10 cellular contexts compared by ENCODE assay signal in the genomic region with DNA sequence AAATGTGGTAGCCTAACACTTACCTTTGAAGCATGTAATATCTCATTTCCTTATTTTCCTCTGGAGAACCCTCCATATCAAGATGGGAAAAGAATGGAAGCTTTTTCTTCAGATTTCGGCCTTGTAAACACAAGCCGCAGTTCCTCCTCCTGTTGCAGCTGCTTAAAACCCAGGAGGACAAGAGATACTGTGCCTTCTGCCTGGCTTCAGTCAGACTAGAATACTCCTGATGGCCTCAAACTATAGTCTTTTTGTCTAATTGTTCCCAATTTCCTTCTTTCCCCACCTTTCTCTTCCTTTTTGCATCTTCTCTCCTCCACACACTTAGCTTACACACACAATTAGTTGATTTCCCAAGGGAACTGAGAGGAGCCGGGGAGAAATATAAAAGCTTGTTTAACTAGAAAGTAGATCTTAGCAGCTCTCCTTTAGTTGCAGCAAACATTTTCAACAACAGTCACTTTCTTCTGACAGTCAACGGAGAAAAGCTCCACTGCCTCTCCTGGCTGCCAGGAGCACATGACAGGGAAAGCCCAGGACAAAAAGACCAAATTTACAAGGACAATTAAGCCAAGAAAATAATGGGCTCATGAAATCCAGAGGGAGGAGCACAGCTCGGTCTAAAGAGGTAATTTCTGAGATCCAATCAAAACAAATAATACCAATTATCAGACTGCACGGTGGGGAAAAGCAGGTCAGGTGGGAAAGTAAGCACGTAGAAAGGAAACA.
A peak's percentile ranks its signal among the peaks of the same experiment; 100 is the strongest.
DNase-seq lines count a peak whose midpoint lies in the region; ATAC-seq and TF ChIP-seq lines count a peak whose summit lies in the region.
"Had no signal": no experiment of that assay in that cellular context is flagged by ENCODE, and none has a peak within 500 bp of the region (broad histone marks: within the 10 kb centered on the region; RNA-seq: fewer than 3 reads in every experiment).

No MANE protein-coding gene starts in this region.

- peak; percentile 13 for DNase-seq in AG10803 (ENCODE audit: low read depth)
- DNase-seq in NCI-H1436 (lab: John Stamatoyannopoulos, UW), result peak; percentile 69
- peak; percentile 55 for DNase-seq in ecto neural progenitor cell (ENCODE audit: low spot score)
- DNase-seq in midbrain (lab: John Stamatoyannopoulos, UW), result peak; percentile 50
- DNase-seq in AML-193 (lab: John Stamatoyannopoulos, UW), result no peak
- no peak for DNase-seq in posterior vena cava (ENCODE audit: low spot score)
- DNase-seq: KBM-7 had no signal

- ATAC-seq in HG02610 (IDR thresholded peaks at IDR 0.05; ENCODE audit: unreplicated experiment) (no peak), GM18520 (IDR thresholded peaks at IDR 0.05; ENCODE audit: unreplicated experiment) (no peak)
- ATAC-seq: natural killer cell treated with Interleukin-12 subunit alpha and Interleukin-12 subunit beta and Interleukin-15 and Interleukin-18, amount 100 ng/mL, for 72 hours had no signal

- intact Hi-C loops in posterior vena cava (cut with DNase I), result no loop called here

- TF ChIP-seq CTCF in AG10803 (conservative IDR thresholded peaks at IDR 0.05; ENCODE audit: low read length), result no peak

- H3K4me3 ChIP-seq in AG10803 (ENCODE audit: low read length), result no peak overlapping the region; the same call in 1 of the 2 replicates

Comparison
In these comparisons a context has a peak if more than half of its experiments do, and no peak if none do; other contexts are left out.
1. DNase-seq: peak in AG10803 (single experiment), NCI-H1436 (single experiment), ecto neural progenitor cell (single experiment) and midbrain (single experiment); none in AML-193 (0 of 2) and posterior vena cava (single experiment).